Comparison of ENCODE assay signal across 1 cellular context in genomic region chr4:107044170-107044569, GRCh38.
TF ChIP-seq lines count a peak whose summit lies in the region.

No MANE protein-coding gene starts in this region.

TF ChIP-seq in WTC11, 78 proteins besides CTCF, POLR2A, EP300 and RAD21 (continued from another document):
- TF ChIP-seq NFE2L1 (CRISPR knock-in tag; IDR thresholded peaks at IDR 0.05) (no peak), IRF2 (CRISPR knock-in tag; IDR thresholded peaks at IDR 0.05; ENCODE audit: borderline replicate concordance, low read depth) (no peak), CBFB (CRISPR knock-in tag; IDR thresholded peaks at IDR 0.05; ENCODE audit: low read depth) (no peak)
- TF ChIP-seq, protein P1, sequence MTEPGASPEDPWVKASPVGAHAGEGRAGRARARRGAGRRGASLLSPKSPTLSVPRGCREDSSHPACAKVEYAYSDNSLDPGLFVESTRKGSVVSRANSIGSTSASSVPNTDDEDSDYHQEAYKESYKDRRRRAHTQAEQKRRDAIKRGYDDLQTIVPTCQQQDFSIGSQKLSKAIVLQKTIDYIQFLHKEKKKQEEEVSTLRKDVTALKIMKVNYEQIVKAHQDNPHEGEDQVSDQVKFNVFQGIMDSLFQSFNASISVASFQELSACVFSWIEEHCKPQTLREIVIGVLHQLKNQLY (CRISPR knock-in tag; IDR thresholded peaks at IDR 0.05) = no peak
